11 cellular contexts compared by ENCODE assay signal in genomic region chr20:46893877-46894578, GRCh38. TPM values are rescaled to one million over a fixed set of nuclear protein-coding genes. Genes with fewer than 3 reads are reported as not detected.
DNase-seq lines count a peak whose midpoint lies in the region; ATAC-seq and TF ChIP-seq lines count a peak whose summit lies in the region.
"Had no signal": no experiment of that assay in that cellular context is flagged by ENCODE, and none has a peak within 500 bp of the region (broad histone marks: within the 10 kb centered on the region; RNA-seq: fewer than 3 reads in every experiment).

No MANE protein-coding gene starts in this region.

- peaks cover 11% of the 10 kb centered on the region for H3K9me3 Mint-ChIP-seq in glutamatergic neuron (ENCODE audit: unreplicated experiment)
- H3K9me3 Mint-ChIP-seq: natural killer cell had no signal

- peaks cover 2% of the 10 kb centered on the region for H3K27me3 Mint-ChIP-seq in glutamatergic neuron (ENCODE audit: unreplicated experiment)

- intact Hi-C loops in stomach (cut with DNase I; ENCODE audit: low total_unique reads), result no loop called here

- TF ChIP-seq POLR2A in stomach (IDR thresholded peaks at IDR 0.05), result no peak

- H2AFZ ChIP-seq in GM23248, result no peak overlapping the region

- H3K9ac ChIP-seq in GM23248 (no peak overlapping the region), NT2/D1 (ENCODE audit: insufficient read length, low read depth) (peak overlapping the region; percentile 79)

- H3K27ac ChIP-seq in GM23248 (no peak overlapping the region), stomach (peak overlapping the region in 2 of 5 donors; percentile 51 to 62)

- 36 to 55% methylated on average over 6 to 11 of the region's 11 CpGs for WGBS in GM23248 (ENCODE audit: low coverage in 1 of 2, low lambda C conversion rate in 2 of 2, missing lambda C conversion rate in 2 of 2), 2 experiments
- WGBS in stomach, 5 donors, result 20 to 28% (median 22%) methylated on average over 9 to 11 of the region's 11 CpGs

- H3K27me3 ChIP-seq in GM23248 (replicated peaks; ENCODE audit: insufficient read depth) (peaks cover 59% of the 10 kb centered on the region), NT2/D1 (ENCODE audit: insufficient read depth, insufficient read length) (peaks cover 36% of the 10 kb centered on the region), stomach (peaks cover 0 to 62% (median 20%) of the 10 kb centered on the region in 3 donors)

- H4K20me1 ChIP-seq in GM23248 (ENCODE audit: insufficient read depth), result no peaks in the 10 kb centered on the region

- no peak for TF ChIP-seq CTCF in glutamatergic neuron (IDR thresholded peaks at IDR 0.05; ENCODE audit: partially characterized antibody, unreplicated experiment)
- no peak for TF ChIP-seq CTCF in stomach (IDR thresholded peaks at IDR 0.05)

- peaks cover 5% of the 10 kb centered on the region for H3K36me3 Mint-ChIP-seq in glutamatergic neuron (ENCODE audit: unreplicated experiment)
- H3K36me3 Mint-ChIP-seq: natural killer cell had no signal

- H3K4me1 ChIP-seq in GM23248 (ENCODE audit: insufficient read depth) (no peaks in the 10 kb centered on the region), NT2/D1 (ENCODE audit: insufficient read depth, insufficient read length) (no peaks in the 10 kb centered on the region), stomach (peaks cover 0 to 21% (median 14%) of the 10 kb centered on the region in 4 donors)

- no peaks in the 10 kb centered on the region for H3K79me2 ChIP-seq in GM23248 (ENCODE audit: insufficient read depth)

- in situ Hi-C loops in GM23248 (cut with MboI), result no loop called here

- no peaks in the 10 kb centered on the region for H3K9me2 ChIP-seq in GM23248 (ENCODE audit: insufficient read depth)

- H3K4me3 ChIP-seq in GM23248 (0 out of 2 replicates have a peak overlapping the region, but pooled peaks have one; percentile 24), NT2/D1 (ENCODE audit: insufficient read length, low read depth) (no peak overlapping the region), stomach (peak overlapping the region; percentile 49 to 72 (median 54))

- H3K36me3 ChIP-seq in GM23248 (ENCODE audit: low read depth) (no peaks in the 10 kb centered on the region), NT2/D1 (ENCODE audit: insufficient read depth, insufficient read length, low read length) (no peaks in the 10 kb centered on the region), stomach (no peaks in the 10 kb centered on the region)

- H3K27ac Mint-ChIP-seq in glutamatergic neuron (ENCODE audit: unreplicated experiment), result peak overlapping the region; percentile 81
- H3K27ac Mint-ChIP-seq: natural killer cell had no signal

- no peak overlapping the region for H3K4me2 ChIP-seq in GM23248 (ENCODE audit: unreplicated experiment)

- peaks cover 34% of the 10 kb centered on the region for H3K4me1 Mint-ChIP-seq in glutamatergic neuron (ENCODE audit: low read depth, unreplicated experiment)
- H3K4me1 Mint-ChIP-seq: natural killer cell had no signal

- H3K4me3 Mint-ChIP-seq in glutamatergic neuron (ENCODE audit: unreplicated experiment), result peak overlapping the region; percentile 89
- H3K4me3 Mint-ChIP-seq: natural killer cell had no signal

- DNase-seq in GM23248, result no peak
- no peak for DNase-seq in NT2/D1 (ENCODE audit: low read depth, low spot score)
- DNase-seq in glutamatergic neuron, result no peak
- no peak for DNase-seq in stomach
- DNase-seq in germinal center (ENCODE audit: low spot score), result no peak
- DNase-seq in UCSD-AML1 (lab: John Stamatoyannopoulos, UW; ENCODE audit: unreplicated experiment), result no peak
- DNase-seq: activated gamma-delta T cell; natural killer cell; stimulated activated CD4-positive, alpha-beta T cell treated with anti-CD3 and anti-CD28 coated beads, Interleukin-4, amount 100 ng/mL, for 24 hours had no signal

- H3K9me3 ChIP-seq in GM23248 (ENCODE audit: low read depth) (no peaks in the 10 kb centered on the region), NT2/D1 (ENCODE audit: insufficient read depth, low read length) (peaks cover 10% of the 10 kb centered on the region; the same call in 1 of the 2 replicates), stomach (peaks cover 4 to 13% (median 10%) of the 10 kb centered on the region in 4 donors)

- ATAC-seq in HG03521 (IDR thresholded peaks at IDR 0.05; ENCODE audit: unreplicated experiment), result no peak
- ATAC-seq: natural killer cell had no signal

- no peaks in the 10 kb centered on the region for H3F3A ChIP-seq in GM23248 (ENCODE audit: insufficient read depth)

- no peak for TF ChIP-seq EP300 in stomach (IDR thresholded peaks at IDR 0.05)

RNA-seq across cellular contexts. Expression of gene EYA2, which starts 0.6 kb away (rescaled TPM):
- total RNA-seq in GM23248 (2014; rRNA removed; shearing (Covaris generic)), result 0.38 TPM in 1 of 2 replicates, not detected in the other
- polyA plus RNA-seq in GM23248 (2016; fragmentation: Nextera tagmentation; extraction: Ambion mirVana), result 0.14 and 0.18 TPM in 2 replicates
- 94.1 TPM for total RNA-seq in glutamatergic neuron (ENCODE audit: unreplicated experiment)
- total RNA-seq in stomach, result 10 to 100 TPM in 2 of 5 donors, 1 to 10 TPM in 3; 1.8 to 86.2 (median 3.2) TPM
- 10 to 100 TPM in 1 of 3 donors, 1 to 10 TPM in 2; 5.3 to 13.3 (median 5.7) TPM for polyA plus RNA-seq in stomach
- total RNA-seq: RPMI7951 had no signal
